Comparison of ENCODE assay signal across 18 cellular contexts in the genomic region with DNA sequence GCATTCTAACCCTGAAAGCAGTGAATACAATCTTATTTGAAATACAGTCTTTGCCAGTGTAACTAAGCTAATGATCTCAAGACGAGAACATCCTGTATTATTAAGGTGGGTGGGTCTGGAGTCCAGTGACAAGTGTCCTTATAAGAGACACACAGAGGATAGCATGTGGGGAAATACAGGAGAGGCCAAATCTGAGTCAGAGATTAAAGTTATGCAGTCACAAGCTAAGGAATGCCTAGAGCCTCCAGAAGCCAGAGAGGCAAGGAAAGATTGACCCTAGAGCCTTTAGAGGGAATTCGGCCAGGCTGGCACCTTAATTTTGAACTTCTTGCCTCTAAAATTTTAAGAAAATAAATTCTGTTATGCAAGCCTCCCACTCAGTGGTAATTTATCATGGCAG.
"Had no signal": no experiment of that assay in that cellular context is flagged by ENCODE, and none has a peak within 500 bp of the region (broad histone marks: within the 10 kb centered on the region; RNA-seq: fewer than 3 reads in every experiment).

No MANE protein-coding gene starts in this region.

- H3K27me3 ChIP-seq: breast epithelium, esophagus muscularis mucosa, gastroesophageal sphincter, neural progenitor cell, pancreas, stomach had no signal

- H3K36me3 ChIP-seq: breast epithelium, esophagus muscularis mucosa, gastroesophageal sphincter, neural progenitor cell, pancreas, stomach, thoracic aorta had no signal

- H3K4me3 ChIP-seq: breast epithelium, dorsolateral prefrontal cortex, esophagus muscularis mucosa, gastroesophageal sphincter, neural progenitor cell, pancreas, skin epidermis, stomach, thoracic aorta had no signal

- ATAC-seq: activated naive CD4-positive, alpha-beta T cell treated with anti-CD3 and anti-CD28 coated beads, Interleukin-2, amount 50 U/mL, for 72 hours; gastroesophageal sphincter; left ventricle myocardium superior; pancreas; T-helper 17 cell had no signal

- H3K27ac ChIP-seq: breast epithelium, dorsolateral prefrontal cortex, esophagus muscularis mucosa, gastroesophageal sphincter, neural progenitor cell, pancreas, skin epidermis, stomach, thoracic aorta had no signal

- H2AFZ ChIP-seq: neural progenitor cell had no signal

- H3K9ac ChIP-seq: neural progenitor cell had no signal

- DNase-seq: activated CD4-positive, alpha-beta T cell treated with anti-CD3 and anti-CD28 coated beads, Interleukin-2, amount 50 U/mL, for 1 hour; activated effector memory CD4-positive, alpha-beta T cell treated with anti-CD3 and anti-CD28 coated beads, Interleukin-2, amount 50 U/mL, for 16 hours; activated T-cell treated with anti-CD3 and anti-CD28 coated beads, Interleukin-2, amount 50 U/mL, for 24 hours; anterior cingulate cortex; dorsolateral prefrontal cortex; kidney; left ventricle myocardium superior; pancreas; stimulated activated CD4-positive, alpha-beta T cell treated with anti-CD3 and anti-CD28 coated beads, Interleukin-4, amount 100 ng/mL, for 4 hours; stomach; T-helper 17 cell had no signal

- H3K4me2 ChIP-seq: neural progenitor cell had no signal

- H3K4me1 ChIP-seq: breast epithelium, esophagus muscularis mucosa, gastroesophageal sphincter, neural progenitor cell, pancreas, stomach had no signal

- H3K9me3 ChIP-seq: breast epithelium, gastroesophageal sphincter, pancreas, stomach, thoracic aorta had no signal
